In genomic region chr1:50969611-50970507, GRCh38 we compare ENCODE assay signal across 1 cellular context.
TF ChIP-seq lines count a peak whose summit lies in the region.

TSS of gene CDKN2C (plus strand) at chr1:50970245. CDS start at chr1:50970369, 124 bp downstream.

TF ChIP-seq in IMR-90, 13 proteins besides CTCF, POLR2A, EP300 and RAD21 (continued from another document):
- TF ChIP-seq MXI1 (IDR thresholded peaks at IDR 0.05; ENCODE audit: borderline replicate concordance, low read depth, low read length) (peak; percentile 38; the same call in 1 of the 2 replicates), CEBPB (IDR thresholded peaks at IDR 0.05; ENCODE audit: low read depth, low read length) (0 out of 2 replicates have a peak, but pooled peaks have one; percentile 21), CHD1 (IDR thresholded peaks at IDR 0.05; ENCODE audit: low read depth, low read length) (no peak; the same call in 1 of the 2 replicates), BHLHE40 (IDR thresholded peaks at IDR 0.05; ENCODE audit: low read depth, low read length) (0 out of 2 replicates have a peak, but pooled peaks have one; percentile 5)
